In the genomic region with DNA sequence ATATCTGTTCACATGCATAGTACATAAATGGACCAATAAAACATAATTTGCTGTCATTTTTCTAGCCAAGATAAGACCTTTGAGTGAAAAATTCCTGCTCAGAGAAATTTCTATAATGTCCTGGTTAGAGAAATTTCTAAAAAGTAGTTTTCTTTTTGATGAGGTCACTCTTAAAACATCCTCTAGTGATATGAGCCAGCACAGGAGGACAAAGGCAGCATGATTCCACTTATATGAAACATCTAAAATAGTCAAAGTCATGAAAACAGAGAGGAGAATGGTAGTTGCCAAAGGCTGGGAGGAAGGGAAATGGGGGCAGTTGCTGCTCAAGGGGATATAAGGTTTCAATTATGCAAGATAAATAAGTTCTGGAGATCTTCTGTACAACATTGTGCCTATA, we compare ENCODE assay signal across 22 cellular contexts.
DNase-seq lines count a peak whose midpoint lies in the region; ATAC-seq, FAIRE-seq and TF ChIP-seq lines count a peak whose summit lies in the region.
"Had no signal": no experiment of that assay in that cellular context is flagged by ENCODE, and none has a peak within 500 bp of the region (broad histone marks: within the 10 kb centered on the region; RNA-seq: fewer than 3 reads in every experiment).

No MANE protein-coding gene starts in this region.

- no peaks in the 10 kb centered on the region for H3K9me3 Mint-ChIP-seq in astrocyte (ENCODE audit: unreplicated experiment)

- H3K4me3 Mint-ChIP-seq in astrocyte (ENCODE audit: unreplicated experiment): no peak overlapping the region
- H3K4me3 Mint-ChIP-seq: activated CD4-positive, alpha-beta T cell treated with anti-CD3 and anti-CD28 coated beads for 36 hours; activated CD8-positive, alpha-beta memory T cell treated with anti-CD3 and anti-CD28 coated beads, Interleukin-2, amount 10 ng/mL, durations not matched to agents 7 days and 5 days had no signal

- peak; percentile 88 for FAIRE-seq in astrocyte (lab: Jason Lieb, UNC)
- FAIRE-seq: keratinocyte, pancreas, RCC 7860 had no signal

- no peaks in the 10 kb centered on the region for H4K20me1 ChIP-seq in astrocyte (ENCODE audit: insufficient read depth, low read length)

- CTCF ChIA-PET in HEK293 (lab: Yijun Ruan, JAX): no interaction called here

- no peaks in the 10 kb centered on the region for H3K79me2 ChIP-seq in astrocyte (ENCODE audit: insufficient read depth, low read length)

- no peak overlapping the region for H3K4me3 ChIP-seq in HEK293 (ENCODE audit: low read depth, low read length)
- no peak overlapping the region for H3K4me3 ChIP-seq in astrocyte (ENCODE audit: insufficient read depth, low read depth, low read length)
- peak overlapping the region; percentile 7 for H3K4me3 ChIP-seq in skeletal muscle satellite cell (ENCODE audit: low read length)
- H3K4me3 ChIP-seq in upper lobe of right lung: no peak overlapping the region
- H3K4me3 ChIP-seq: pancreas, transverse colon had no signal

- H3K27me3 Mint-ChIP-seq in astrocyte (ENCODE audit: low read depth, unreplicated experiment): no peaks in the 10 kb centered on the region
- H3K27me3 Mint-ChIP-seq: activated CD4-positive, alpha-beta T cell treated with anti-CD3 and anti-CD28 coated beads for 36 hours; activated CD8-positive, alpha-beta memory T cell treated with anti-CD3 and anti-CD28 coated beads, Interleukin-2, amount 10 ng/mL, durations not matched to agents 7 days and 5 days had no signal

- H3K27ac ChIP-seq in HEK293 (ENCODE audit: extremely low read depth, low read depth, low read length): no peak overlapping the region
- H3K27ac ChIP-seq in astrocyte (ENCODE audit: low read depth, low read length): peak overlapping the region; percentile 24
- no peak overlapping the region for H3K27ac ChIP-seq in upper lobe of right lung
- H3K27ac ChIP-seq: pancreas, transverse colon had no signal

- no peaks in the 10 kb centered on the region for H3K36me3 ChIP-seq in HEK293 (ENCODE audit: control insufficient read depth in 2 of 2, insufficient read depth in 1 of 2, low read length in 2 of 2)
- no peaks in the 10 kb centered on the region for H3K36me3 ChIP-seq in astrocyte (ENCODE audit: insufficient read depth, low read length)
- no peaks in the 10 kb centered on the region for H3K36me3 ChIP-seq in skeletal muscle satellite cell (ENCODE audit: insufficient read depth, low read length)
- H3K36me3 ChIP-seq in upper lobe of right lung: no peaks in the 10 kb centered on the region
- H3K36me3 ChIP-seq: BE2C, pancreas, transverse colon had no signal

- peaks cover 11% of the 10 kb centered on the region for H3K4me1 Mint-ChIP-seq in astrocyte (ENCODE audit: low read depth, unreplicated experiment)
- H3K4me1 Mint-ChIP-seq: activated CD4-positive, alpha-beta T cell treated with anti-CD3 and anti-CD28 coated beads for 36 hours; activated CD8-positive, alpha-beta memory T cell treated with anti-CD3 and anti-CD28 coated beads, Interleukin-2, amount 10 ng/mL, durations not matched to agents 7 days and 5 days had no signal

- peak overlapping the region; percentile 57 for H3K4me2 ChIP-seq in astrocyte (ENCODE audit: low read length)
- H3K4me2 ChIP-seq in skeletal muscle satellite cell (ENCODE audit: low read length): peak overlapping the region; percentile 51

- peak overlapping the region; percentile 3 for H2AFZ ChIP-seq in astrocyte (ENCODE audit: low read depth, low read length)

- H3K9me3 ChIP-seq in HEK293 (ENCODE audit: control insufficient read depth, insufficient read depth, low read depth, low read length) (no peaks in the 10 kb centered on the region), astrocyte (ENCODE audit: insufficient read depth, low read depth, low read length) (no peaks in the 10 kb centered on the region), skeletal muscle satellite cell (replicated peaks; ENCODE audit: low read length) (no peaks in the 10 kb centered on the region), upper lobe of right lung (no peaks in the 10 kb centered on the region)
- H3K9me3 ChIP-seq: BE2C, pancreas, transverse colon had no signal

- H3K36me3 Mint-ChIP-seq in astrocyte (ENCODE audit: low read depth, unreplicated experiment): no peaks in the 10 kb centered on the region
- H3K36me3 Mint-ChIP-seq: activated CD8-positive, alpha-beta memory T cell treated with anti-CD3 and anti-CD28 coated beads, Interleukin-2, amount 10 ng/mL, durations not matched to agents 7 days and 5 days had no signal

- no peaks in the 10 kb centered on the region for H3K27me3 ChIP-seq in astrocyte (ENCODE audit: insufficient read depth, low read length)
- no peaks in the 10 kb centered on the region for H3K27me3 ChIP-seq in skeletal muscle satellite cell (ENCODE audit: control insufficient read depth, insufficient read depth, low read length)
- H3K27me3 ChIP-seq in upper lobe of right lung: no peaks in the 10 kb centered on the region
- H3K27me3 ChIP-seq: BE2C, pancreas, transverse colon had no signal

- no peaks in the 10 kb centered on the region for H3K4me1 ChIP-seq in HEK293 (ENCODE audit: control insufficient read depth, insufficient read depth, low read length)
- H3K4me1 ChIP-seq in astrocyte (ENCODE audit: insufficient read depth, low read length): peaks cover 13% of the 10 kb centered on the region
- peaks cover 33% of the 10 kb centered on the region for H3K4me1 ChIP-seq in skeletal muscle satellite cell (ENCODE audit: control insufficient read depth, insufficient read depth, low read length)
- H3K4me1 ChIP-seq in upper lobe of right lung: no peaks in the 10 kb centered on the region
- H3K4me1 ChIP-seq: BE2C, transverse colon had no signal

- no peak overlapping the region for H3K9ac ChIP-seq in astrocyte (ENCODE audit: low read length)
- H3K9ac ChIP-seq in skeletal muscle satellite cell (ENCODE audit: low read depth, low read length): peak overlapping the region; percentile 57

- POLR2A ChIA-PET in HEK293 (lab: Yijun Ruan, JAX): no interaction called here

- intact Hi-C loops in upper lobe of right lung (cut with DNase I): no loop called here

- TF ChIP-seq CTCF in HEK293 (tag by site-specific recombination; IDR thresholded peaks at IDR 0.05) (no peak), astrocyte (IDR thresholded peaks at IDR 0.05; ENCODE audit: insufficient read depth, low read depth, low read length) (no peak), upper lobe of right lung (IDR thresholded peaks at IDR 0.05) (no peak)

- no peak for ATAC-seq in upper lobe of right lung
- no peak for ATAC-seq in HG02884 (IDR thresholded peaks at IDR 0.05; ENCODE audit: unreplicated experiment)
- ATAC-seq: activated CD4-positive, alpha-beta T cell treated with anti-CD3 and anti-CD28 coated beads for 36 hours; activated CD8-positive, alpha-beta memory T cell treated with anti-CD3 and anti-CD28 coated beads, Interleukin-2, amount 10 ng/mL, durations not matched to agents 7 days and 5 days; esophagus mucosa; pancreas; sciatic nerve; stimulated activated naive CD8-positive, alpha-beta T cell treated with anti-CD3 and anti-CD28 coated beads, Interleukin-15, Interleukin-2, amounts not matched to agents 100 U/mL and 50 U/mL, for 24 hours had no signal

- H3K27ac Mint-ChIP-seq in astrocyte (ENCODE audit: unreplicated experiment): peak overlapping the region; percentile 68
- H3K27ac Mint-ChIP-seq: activated CD4-positive, alpha-beta T cell treated with anti-CD3 and anti-CD28 coated beads for 36 hours; activated CD8-positive, alpha-beta memory T cell treated with anti-CD3 and anti-CD28 coated beads, Interleukin-2, amount 10 ng/mL, durations not matched to agents 7 days and 5 days had no signal

- DNase-seq in astrocyte (ENCODE audit: low read depth) (peak; percentile 67), fibroblast of peridontal ligament (ENCODE audit: extremely low read depth) (peak; percentile 59), SK-N-DZ (ENCODE audit: low spot score) (no peak), NAMALWA (ENCODE audit: low spot score) (no peak), upper lobe of right lung (no peak)
- DNase-seq: activated CD4-positive, alpha-beta T cell treated with anti-CD3 and anti-CD28 coated beads for 36 hours; activated CD8-positive, alpha-beta memory T cell treated with anti-CD3 and anti-CD28 coated beads, Interleukin-2, amount 10 ng/mL, durations not matched to agents 7 days and 5 days; BE2C; effector CD8-positive, alpha-beta T cell; H7; hippocampal formation; NCI-H1694 treated with DMSO at 0.1 percent for 48 hours; pancreas; stimulated activated naive CD8-positive, alpha-beta T cell treated with anti-CD3 and anti-CD28 coated beads, Interleukin-15, Interleukin-2, amounts not matched to agents 100 U/mL and 50 U/mL, for 24 hours; transverse colon had no signal

TF ChIP-seq in HEK293, 187 proteins besides CTCF, POLR2A, EP300 and RAD21:
- TF ChIP-seq ZBTB7A (tag by site-specific recombination; IDR thresholded peaks at IDR 0.05; ENCODE audit: low read depth): no peak
- TF ChIP-seq, protein P1, sequence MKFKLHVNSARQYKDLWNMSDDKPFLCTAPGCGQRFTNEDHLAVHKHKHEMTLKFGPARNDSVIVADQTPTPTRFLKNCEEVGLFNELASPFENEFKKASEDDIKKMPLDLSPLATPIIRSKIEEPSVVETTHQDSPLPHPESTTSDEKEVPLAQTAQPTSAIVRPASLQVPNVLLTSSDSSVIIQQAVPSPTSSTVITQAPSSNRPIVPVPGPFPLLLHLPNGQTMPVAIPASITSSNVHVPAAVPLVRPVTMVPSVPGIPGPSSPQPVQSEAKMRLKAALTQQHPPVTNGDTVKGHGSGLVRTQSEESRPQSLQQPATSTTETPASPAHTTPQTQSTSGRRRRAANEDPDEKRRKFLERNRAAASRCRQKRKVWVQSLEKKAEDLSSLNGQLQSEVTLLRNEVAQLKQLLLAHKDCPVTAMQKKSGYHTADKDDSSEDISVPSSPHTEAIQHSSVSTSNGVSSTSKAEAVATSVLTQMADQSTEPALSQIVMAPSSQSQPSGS (tag by site-specific recombination; IDR thresholded peaks at IDR 0.05; ENCODE audit: low read depth): 0 out of 2 replicates have a peak, but pooled peaks have one; percentile 10

Comparison
In these comparisons a context has a peak if more than half of its experiments do, and no peak if none do; other contexts are left out.
1. DNase-seq: peak in astrocyte (single experiment) and fibroblast of peridontal ligament (single experiment); none in SK-N-DZ (single experiment), NAMALWA (single experiment) and upper lobe of right lung (single experiment).